In the genomic region with DNA sequence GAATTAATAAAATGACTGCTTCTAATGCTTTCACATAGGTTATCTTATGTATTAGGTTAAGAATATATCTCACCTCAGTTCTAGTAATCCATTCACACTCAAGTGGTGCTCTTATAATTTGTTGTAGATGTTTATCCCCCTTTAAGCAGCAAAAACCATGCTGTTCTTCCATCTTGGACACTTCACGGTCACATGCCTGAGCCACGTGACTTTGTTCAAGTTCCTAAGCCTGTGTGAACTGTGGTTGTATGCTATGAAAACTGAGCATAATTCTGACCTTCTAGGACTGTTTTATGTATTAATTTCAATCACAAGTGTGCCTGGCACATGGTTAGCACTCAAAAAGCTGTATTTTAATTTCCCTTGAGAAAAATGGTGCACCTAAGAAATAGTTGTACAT, we compare ENCODE assay signal across 2 cellular contexts.
TF ChIP-seq lines count a peak whose summit lies in the region.

No MANE protein-coding gene starts in this region.

TF ChIP-seq in GM23338, 12 proteins besides CTCF, POLR2A, EP300 and RAD21 (continues in another document):
- TF ChIP-seq STAT1 (IDR thresholded peaks at IDR 0.05; ENCODE audit: unreplicated experiment) (no peak), EZH2 (IDR thresholded peaks at IDR 0.05; ENCODE audit: low read depth, unreplicated experiment) (no peak), JUNB (IDR thresholded peaks at IDR 0.05; ENCODE audit: unreplicated experiment) (no peak), EZH2phosphoT487 (IDR thresholded peaks at IDR 0.05; ENCODE audit: unreplicated experiment) (no peak), POLR2AphosphoS5 (IDR thresholded peaks at IDR 0.05; ENCODE audit: low read depth) (no peak), ZNF114 (CRISPR knock-in tag; IDR thresholded peaks at IDR 0.05) (no peak), ZNF331 (CRISPR knock-in tag; IDR thresholded peaks at IDR 0.05; ENCODE audit: low read depth) (no peak), CREB1 (CRISPR knock-in tag; IDR thresholded peaks at IDR 0.05; ENCODE audit: low read depth) (no peak), NANOG (IDR thresholded peaks at IDR 0.05; ENCODE audit: borderline replicate concordance) (no peak)
- TF ChIP-seq, protein P1, sequence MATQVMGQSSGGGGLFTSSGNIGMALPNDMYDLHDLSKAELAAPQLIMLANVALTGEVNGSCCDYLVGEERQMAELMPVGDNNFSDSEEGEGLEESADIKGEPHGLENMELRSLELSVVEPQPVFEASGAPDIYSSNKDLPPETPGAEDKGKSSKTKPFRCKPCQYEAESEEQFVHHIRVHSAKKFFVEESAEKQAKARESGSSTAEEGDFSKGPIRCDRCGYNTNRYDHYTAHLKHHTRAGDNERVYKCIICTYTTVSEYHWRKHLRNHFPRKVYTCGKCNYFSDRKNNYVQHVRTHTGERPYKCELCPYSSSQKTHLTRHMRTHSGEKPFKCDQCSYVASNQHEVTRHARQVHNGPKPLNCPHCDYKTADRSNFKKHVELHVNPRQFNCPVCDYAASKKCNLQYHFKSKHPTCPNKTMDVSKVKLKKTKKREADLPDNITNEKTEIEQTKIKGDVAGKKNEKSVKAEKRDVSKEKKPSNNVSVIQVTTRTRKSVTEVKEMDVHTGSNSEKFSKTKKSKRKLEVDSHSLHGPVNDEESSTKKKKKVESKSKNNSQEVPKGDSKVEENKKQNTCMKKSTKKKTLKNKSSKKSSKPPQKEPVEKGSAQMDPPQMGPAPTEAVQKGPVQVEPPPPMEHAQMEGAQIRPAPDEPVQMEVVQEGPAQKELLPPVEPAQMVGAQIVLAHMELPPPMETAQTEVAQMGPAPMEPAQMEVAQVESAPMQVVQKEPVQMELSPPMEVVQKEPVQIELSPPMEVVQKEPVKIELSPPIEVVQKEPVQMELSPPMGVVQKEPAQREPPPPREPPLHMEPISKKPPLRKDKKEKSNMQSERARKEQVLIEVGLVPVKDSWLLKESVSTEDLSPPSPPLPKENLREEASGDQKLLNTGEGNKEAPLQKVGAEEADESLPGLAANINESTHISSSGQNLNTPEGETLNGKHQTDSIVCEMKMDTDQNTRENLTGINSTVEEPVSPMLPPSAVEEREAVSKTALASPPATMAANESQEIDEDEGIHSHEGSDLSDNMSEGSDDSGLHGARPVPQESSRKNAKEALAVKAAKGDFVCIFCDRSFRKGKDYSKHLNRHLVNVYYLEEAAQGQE (IDR thresholded peaks at IDR 0.05; ENCODE audit: unreplicated experiment), result no peak
- TF ChIP-seq, protein P2, sequence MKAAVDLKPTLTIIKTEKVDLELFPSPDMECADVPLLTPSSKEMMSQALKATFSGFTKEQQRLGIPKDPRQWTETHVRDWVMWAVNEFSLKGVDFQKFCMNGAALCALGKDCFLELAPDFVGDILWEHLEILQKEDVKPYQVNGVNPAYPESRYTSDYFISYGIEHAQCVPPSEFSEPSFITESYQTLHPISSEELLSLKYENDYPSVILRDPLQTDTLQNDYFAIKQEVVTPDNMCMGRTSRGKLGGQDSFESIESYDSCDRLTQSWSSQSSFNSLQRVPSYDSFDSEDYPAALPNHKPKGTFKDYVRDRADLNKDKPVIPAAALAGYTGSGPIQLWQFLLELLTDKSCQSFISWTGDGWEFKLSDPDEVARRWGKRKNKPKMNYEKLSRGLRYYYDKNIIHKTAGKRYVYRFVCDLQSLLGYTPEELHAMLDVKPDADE (IDR thresholded peaks at IDR 0.05), result no peak

TF ChIP-seq in H1, 55 proteins besides CTCF, POLR2A, EP300 and RAD21:
- no peak for TF ChIP-seq CBX8 (IDR thresholded peaks at IDR 0.05; ENCODE audit: borderline replicate concordance, low read depth, low read length)
- TF ChIP-seq, protein P3, sequence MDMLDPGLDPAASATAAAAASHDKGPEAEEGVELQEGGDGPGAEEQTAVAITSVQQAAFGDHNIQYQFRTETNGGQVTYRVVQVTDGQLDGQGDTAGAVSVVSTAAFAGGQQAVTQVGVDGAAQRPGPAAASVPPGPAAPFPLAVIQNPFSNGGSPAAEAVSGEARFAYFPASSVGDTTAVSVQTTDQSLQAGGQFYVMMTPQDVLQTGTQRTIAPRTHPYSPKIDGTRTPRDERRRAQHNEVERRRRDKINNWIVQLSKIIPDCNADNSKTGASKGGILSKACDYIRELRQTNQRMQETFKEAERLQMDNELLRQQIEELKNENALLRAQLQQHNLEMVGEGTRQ (IDR thresholded peaks at IDR 0.05; ENCODE audit: low read length), result no peak
- no peak for TF ChIP-seq GABPA (IDR thresholded peaks at IDR 0.05; ENCODE audit: borderline replicate concordance, insufficient read depth, low read length)
- TF ChIP-seq EGR1 (IDR thresholded peaks at IDR 0.05; ENCODE audit: borderline replicate concordance, low read depth, low read length), result no peak
- TF ChIP-seq, protein P4, sequence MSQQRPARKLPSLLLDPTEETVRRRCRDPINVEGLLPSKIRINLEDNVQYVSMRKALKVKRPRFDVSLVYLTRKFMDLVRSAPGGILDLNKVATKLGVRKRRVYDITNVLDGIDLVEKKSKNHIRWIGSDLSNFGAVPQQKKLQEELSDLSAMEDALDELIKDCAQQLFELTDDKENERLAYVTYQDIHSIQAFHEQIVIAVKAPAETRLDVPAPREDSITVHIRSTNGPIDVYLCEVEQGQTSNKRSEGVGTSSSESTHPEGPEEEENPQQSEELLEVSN (IDR thresholded peaks at IDR 0.05), result no peak
- no peak for TF ChIP-seq SIN3A (conservative IDR thresholded peaks at IDR 0.05 in 1 of 2, IDR thresholded peaks at IDR 0.05 in 1 of 2; ENCODE audit: low read depth in 1 of 2, low read length in 2 of 2)
- no peak for TF ChIP-seq CTBP2 (IDR thresholded peaks at IDR 0.05; ENCODE audit: borderline replicate concordance, insufficient read depth, insufficient read length, low read length)
- no peak for TF ChIP-seq SUZ12 (IDR thresholded peaks at IDR 0.05; ENCODE audit: low read length)
- TF ChIP-seq TAF7 (optimal IDR thresholded peaks at IDR 0.05; ENCODE audit: borderline replicate concordance, low read depth, low read length), result no peak
- no peak for TF ChIP-seq NANOG (IDR thresholded peaks at IDR 0.05; ENCODE audit: insufficient read depth, low read depth, low read length, poor library complexity, severe bottlenecking)
- TF ChIP-seq SAP30 (IDR thresholded peaks at IDR 0.05; ENCODE audit: insufficient read depth, insufficient replicate concordance, low read length), result no peak
- no peak for TF ChIP-seq ZNF274 (IDR thresholded peaks at IDR 0.05; ENCODE audit: borderline replicate concordance, extremely low read depth, low read length)
- TF ChIP-seq, protein P5, sequence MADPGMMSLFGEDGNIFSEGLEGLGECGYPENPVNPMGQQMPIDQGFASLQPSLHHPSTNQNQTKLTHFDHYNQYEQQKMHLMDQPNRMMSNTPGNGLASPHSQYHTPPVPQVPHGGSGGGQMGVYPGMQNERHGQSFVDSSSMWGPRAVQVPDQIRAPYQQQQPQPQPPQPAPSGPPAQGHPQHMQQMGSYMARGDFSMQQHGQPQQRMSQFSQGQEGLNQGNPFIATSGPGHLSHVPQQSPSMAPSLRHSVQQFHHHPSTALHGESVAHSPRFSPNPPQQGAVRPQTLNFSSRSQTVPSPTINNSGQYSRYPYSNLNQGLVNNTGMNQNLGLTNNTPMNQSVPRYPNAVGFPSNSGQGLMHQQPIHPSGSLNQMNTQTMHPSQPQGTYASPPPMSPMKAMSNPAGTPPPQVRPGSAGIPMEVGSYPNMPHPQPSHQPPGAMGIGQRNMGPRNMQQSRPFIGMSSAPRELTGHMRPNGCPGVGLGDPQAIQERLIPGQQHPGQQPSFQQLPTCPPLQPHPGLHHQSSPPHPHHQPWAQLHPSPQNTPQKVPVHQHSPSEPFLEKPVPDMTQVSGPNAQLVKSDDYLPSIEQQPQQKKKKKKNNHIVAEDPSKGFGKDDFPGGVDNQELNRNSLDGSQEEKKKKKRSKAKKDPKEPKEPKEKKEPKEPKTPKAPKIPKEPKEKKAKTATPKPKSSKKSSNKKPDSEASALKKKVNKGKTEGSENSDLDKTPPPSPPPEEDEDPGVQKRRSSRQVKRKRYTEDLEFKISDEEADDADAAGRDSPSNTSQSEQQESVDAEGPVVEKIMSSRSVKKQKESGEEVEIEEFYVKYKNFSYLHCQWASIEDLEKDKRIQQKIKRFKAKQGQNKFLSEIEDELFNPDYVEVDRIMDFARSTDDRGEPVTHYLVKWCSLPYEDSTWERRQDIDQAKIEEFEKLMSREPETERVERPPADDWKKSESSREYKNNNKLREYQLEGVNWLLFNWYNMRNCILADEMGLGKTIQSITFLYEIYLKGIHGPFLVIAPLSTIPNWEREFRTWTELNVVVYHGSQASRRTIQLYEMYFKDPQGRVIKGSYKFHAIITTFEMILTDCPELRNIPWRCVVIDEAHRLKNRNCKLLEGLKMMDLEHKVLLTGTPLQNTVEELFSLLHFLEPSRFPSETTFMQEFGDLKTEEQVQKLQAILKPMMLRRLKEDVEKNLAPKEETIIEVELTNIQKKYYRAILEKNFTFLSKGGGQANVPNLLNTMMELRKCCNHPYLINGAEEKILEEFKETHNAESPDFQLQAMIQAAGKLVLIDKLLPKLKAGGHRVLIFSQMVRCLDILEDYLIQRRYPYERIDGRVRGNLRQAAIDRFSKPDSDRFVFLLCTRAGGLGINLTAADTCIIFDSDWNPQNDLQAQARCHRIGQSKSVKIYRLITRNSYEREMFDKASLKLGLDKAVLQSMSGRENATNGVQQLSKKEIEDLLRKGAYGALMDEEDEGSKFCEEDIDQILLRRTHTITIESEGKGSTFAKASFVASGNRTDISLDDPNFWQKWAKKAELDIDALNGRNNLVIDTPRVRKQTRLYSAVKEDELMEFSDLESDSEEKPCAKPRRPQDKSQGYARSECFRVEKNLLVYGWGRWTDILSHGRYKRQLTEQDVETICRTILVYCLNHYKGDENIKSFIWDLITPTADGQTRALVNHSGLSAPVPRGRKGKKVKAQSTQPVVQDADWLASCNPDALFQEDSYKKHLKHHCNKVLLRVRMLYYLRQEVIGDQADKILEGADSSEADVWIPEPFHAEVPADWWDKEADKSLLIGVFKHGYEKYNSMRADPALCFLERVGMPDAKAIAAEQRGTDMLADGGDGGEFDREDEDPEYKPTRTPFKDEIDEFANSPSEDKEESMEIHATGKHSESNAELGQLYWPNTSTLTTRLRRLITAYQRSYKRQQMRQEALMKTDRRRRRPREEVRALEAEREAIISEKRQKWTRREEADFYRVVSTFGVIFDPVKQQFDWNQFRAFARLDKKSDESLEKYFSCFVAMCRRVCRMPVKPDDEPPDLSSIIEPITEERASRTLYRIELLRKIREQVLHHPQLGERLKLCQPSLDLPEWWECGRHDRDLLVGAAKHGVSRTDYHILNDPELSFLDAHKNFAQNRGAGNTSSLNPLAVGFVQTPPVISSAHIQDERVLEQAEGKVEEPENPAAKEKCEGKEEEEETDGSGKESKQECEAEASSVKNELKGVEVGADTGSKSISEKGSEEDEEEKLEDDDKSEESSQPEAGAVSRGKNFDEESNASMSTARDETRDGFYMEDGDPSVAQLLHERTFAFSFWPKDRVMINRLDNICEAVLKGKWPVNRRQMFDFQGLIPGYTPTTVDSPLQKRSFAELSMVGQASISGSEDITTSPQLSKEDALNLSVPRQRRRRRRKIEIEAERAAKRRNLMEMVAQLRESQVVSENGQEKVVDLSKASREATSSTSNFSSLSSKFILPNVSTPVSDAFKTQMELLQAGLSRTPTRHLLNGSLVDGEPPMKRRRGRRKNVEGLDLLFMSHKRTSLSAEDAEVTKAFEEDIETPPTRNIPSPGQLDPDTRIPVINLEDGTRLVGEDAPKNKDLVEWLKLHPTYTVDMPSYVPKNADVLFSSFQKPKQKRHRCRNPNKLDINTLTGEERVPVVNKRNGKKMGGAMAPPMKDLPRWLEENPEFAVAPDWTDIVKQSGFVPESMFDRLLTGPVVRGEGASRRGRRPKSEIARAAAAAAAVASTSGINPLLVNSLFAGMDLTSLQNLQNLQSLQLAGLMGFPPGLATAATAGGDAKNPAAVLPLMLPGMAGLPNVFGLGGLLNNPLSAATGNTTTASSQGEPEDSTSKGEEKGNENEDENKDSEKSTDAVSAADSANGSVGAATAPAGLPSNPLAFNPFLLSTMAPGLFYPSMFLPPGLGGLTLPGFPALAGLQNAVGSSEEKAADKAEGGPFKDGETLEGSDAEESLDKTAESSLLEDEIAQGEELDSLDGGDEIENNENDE (IDR thresholded peaks at IDR 0.05; ENCODE audit: insufficient replicate concordance, low read length), result no peak
- no peak for TF ChIP-seq HDAC2 (IDR thresholded peaks at IDR 0.05; ENCODE audit: borderline replicate concordance in 1 of 2, low read depth in 2 of 2, low read length in 2 of 2)
- TF ChIP-seq SP4 (IDR thresholded peaks at IDR 0.05; ENCODE audit: low read length), result no peak
- TF ChIP-seq RNF2 (IDR thresholded peaks at IDR 0.05; ENCODE audit: borderline replicate concordance, low read depth, low read length, missing control alignments, poor library complexity, severe bottlenecking), result no peak
- TF ChIP-seq SRF (IDR thresholded peaks at IDR 0.05; ENCODE audit: low read depth, low read length), result no peak
